8 cellular contexts compared by ENCODE assay signal in the genomic region with DNA sequence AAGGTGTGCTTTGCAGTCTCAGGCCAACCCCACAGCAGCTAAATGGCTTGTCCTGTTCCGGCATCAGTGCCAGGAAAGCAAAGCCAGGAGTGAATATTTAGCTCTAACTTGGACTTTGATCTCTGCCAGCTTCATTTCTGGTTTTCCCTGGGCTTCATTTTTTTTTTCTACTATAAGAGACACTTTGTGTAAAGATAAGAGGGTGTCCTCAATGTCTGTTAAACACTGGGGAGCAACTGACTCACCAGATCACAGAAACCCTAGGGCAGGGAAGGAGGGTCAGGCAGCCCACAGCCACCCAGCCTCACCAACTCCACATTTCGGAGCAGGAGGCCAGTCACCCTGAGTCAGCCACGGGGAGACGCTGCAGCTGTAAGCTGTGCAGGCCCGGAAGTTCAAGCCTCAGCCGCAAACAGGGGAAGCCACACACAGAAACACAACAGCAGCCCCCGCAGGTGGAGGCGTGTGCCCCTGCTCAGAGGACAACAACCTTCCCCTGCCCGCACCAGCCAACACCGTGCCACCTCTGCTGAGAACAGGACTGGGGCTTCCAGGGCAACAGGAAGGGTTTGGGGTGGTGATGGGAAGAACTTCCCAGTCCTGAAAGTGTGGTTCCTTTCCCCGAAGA. TPM values are rescaled to one million over a fixed set of nuclear protein-coding genes. Genes with fewer than 3 reads are reported as not detected.
DNase-seq lines count a peak whose midpoint lies in the region; ATAC-seq and TF ChIP-seq lines count a peak whose summit lies in the region.

No MANE protein-coding gene starts in this region.

- H3K4me1 ChIP-seq in Panc1 (ENCODE audit: control insufficient read depth, insufficient read depth, low read length) (peaks cover 63% of the 10 kb centered on the region), gastroesophageal sphincter (peaks cover 8 to 95% (median 51%) of the 10 kb centered on the region in 3 donors), trophoblast cell (ENCODE audit: control insufficient read depth in 1 of 2, insufficient read depth in 2 of 2, low read length in 2 of 2) (peaks cover 33 to 44% of the 10 kb centered on the region in 2 experiments), upper lobe of left lung (peaks cover 70 to 84% (median 76%) of the 10 kb centered on the region in 4 donors)

- TF ChIP-seq CTCF in Panc1 (IDR thresholded peaks at IDR 0.05) (no peak), gastroesophageal sphincter (IDR thresholded peaks at IDR 0.05) (peak in 3 of 4 experiments; percentile 47 to 77 (median 48)), upper lobe of left lung (IDR thresholded peaks at IDR 0.05) (peak; percentile 21 to 75 (median 60))

- peak overlapping the region; percentile 93 for H3K18ac ChIP-seq in trophoblast cell (ENCODE audit: low read length)

- peak overlapping the region; percentile 61 for H2BK12ac ChIP-seq in trophoblast cell (ENCODE audit: low read length)

- no TSS peak for BruUV-seq in Panc1 (replicated peaks; lab: Mats Ljungman, UMichigan)

- peak overlapping the region; percentile 95 for H2AK5ac ChIP-seq in trophoblast cell (ENCODE audit: low read length)

- DNase-seq in DMS79 treated with DMSO at 0.1 percent for 48 hours (lab: John Stamatoyannopoulos, UW) (peak; percentile 38), DMS79 (lab: John Stamatoyannopoulos, UW) (no peak), Panc1 (ENCODE audit: low read depth, low spot score) (no peak), trophoblast cell (peak; percentile 73 to 79), upper lobe of left lung (peak; percentile 80 to 95)
- DNase-seq in activated T-helper 9 cell treated with anti-CD3 and anti-CD28 coated beads, Interleukin-2, amount 50 U/mL, for 16 hours (ENCODE audit: low read depth): peak; percentile 79

- H3K9ac ChIP-seq in trophoblast cell (ENCODE audit: low read length): no peak overlapping the region

- H4K8ac ChIP-seq in trophoblast cell (ENCODE audit: low read depth, low read length): peak overlapping the region; percentile 85

- intact Hi-C loops in Panc1 (cut with micrococcal nuclease; ENCODE audit: unreplicated experiment): loop anchor here (5.0 kb wide), 1 partner anchor 37 kb away; no protein-coding TSS in a partner anchor

- peak overlapping the region; percentile 81 for H3K4ac ChIP-seq in trophoblast cell (ENCODE audit: low read depth, low read length)

- H3K14ac ChIP-seq in trophoblast cell (ENCODE audit: low read length): peak overlapping the region; percentile 96

- 0% methylated on average over 1 of the region's 11 CpGs for WGBS in gastroesophageal sphincter (ENCODE audit: low coverage in 1 of 2), 2 donors
- WGBS in trophoblast cell (ENCODE audit: extremely low coverage, insufficient coverage, insufficient read length): no CpG with 5 or more reads among the region's 11 CpGs
- WGBS in upper lobe of left lung, 2 donors: 0 to 1% methylated on average over 10 to 11 of the region's 11 CpGs

- TF ChIP-seq EP300 in gastroesophageal sphincter (IDR thresholded peaks at IDR 0.05) (no peak), upper lobe of left lung (IDR thresholded peaks at IDR 0.05) (no peak)

- peak overlapping the region; percentile 99 for H3K27ac ChIP-seq in Panc1 (ENCODE audit: low read length)
- H3K27ac ChIP-seq in gastroesophageal sphincter: peak overlapping the region; percentile 95 to 98 (median 97)
- H3K27ac ChIP-seq in trophoblast cell (ENCODE audit: low read depth, low read length): peak overlapping the region; percentile 93
- peak overlapping the region; percentile 94 to 100 (median 98) for H3K27ac ChIP-seq in upper lobe of left lung

- peak overlapping the region; percentile 89 for H2BK120ac ChIP-seq in trophoblast cell (ENCODE audit: insufficient read depth, low read length, poor library complexity)

- H3K4me2 ChIP-seq in trophoblast cell (ENCODE audit: low read length): peak overlapping the region; percentile 58

- TF ChIP-seq POLR2A in gastroesophageal sphincter (IDR thresholded peaks at IDR 0.05): peak in 1 of 2 donors; percentile 16
- TF ChIP-seq POLR2A in upper lobe of left lung (IDR thresholded peaks at IDR 0.05): peak in 2 of 4 donors; percentile 31 to 45

- in situ Hi-C loops in Panc1 (cut with HindIII; ENCODE audit: low pct_unique_long_range_greater_than_20kb, low sequenced_read_pairs): no loop called here

- no peaks in the 10 kb centered on the region for H3K9me3 ChIP-seq in Panc1 (ENCODE audit: control insufficient read depth, insufficient read depth, low read depth, low read length)
- H3K9me3 ChIP-seq in gastroesophageal sphincter: no peaks in the 10 kb centered on the region
- H3K9me3 ChIP-seq in trophoblast cell (ENCODE audit: insufficient read depth, low read depth, low read length): no peaks in the 10 kb centered on the region
- no peaks in the 10 kb centered on the region for H3K9me3 ChIP-seq in upper lobe of left lung

- peak overlapping the region; percentile 36 for H4K12ac ChIP-seq in trophoblast cell (ENCODE audit: low read depth, low read length)

- H3K23ac ChIP-seq in trophoblast cell (ENCODE audit: low read length): no peak overlapping the region

- POLR2A ChIA-PET in Panc1 (lab: Charles Lee): interaction anchor here (0.9 kb wide), 2 partner anchors 39 to 85 kb away, joined by 3 to 4 read pairs; no protein-coding TSS in a partner anchor

- ATAC-seq in HG02870 (IDR thresholded peaks at IDR 0.05; ENCODE audit: unreplicated experiment) (peak; percentile 37), Panc1 (peak; percentile 12; the same call in 1 of the 2 replicates), gastroesophageal sphincter (peak; percentile 46), upper lobe of left lung (ENCODE audit: low FRiP score in 2 of 2) (peak; percentile 70 to 71)

- CTCF ChIA-PET in Panc1 (lab: Charles Lee): interaction anchor here (0.7 to 1.3 kb wide), 2 partner anchors 10 to 196 kb away, joined by 5 read pairs; no protein-coding TSS in a partner anchor

- H3K27me3 ChIP-seq in Panc1 (ENCODE audit: control insufficient read depth, insufficient read depth, low read length): no peaks in the 10 kb centered on the region
- H3K27me3 ChIP-seq in gastroesophageal sphincter: no peaks in the 10 kb centered on the region
- H3K27me3 ChIP-seq in trophoblast cell (ENCODE audit: insufficient read depth, low read length): no peaks in the 10 kb centered on the region
- no peaks in the 10 kb centered on the region for H3K27me3 ChIP-seq in upper lobe of left lung

- peak overlapping the region; percentile 97 for H4K91ac ChIP-seq in trophoblast cell (ENCODE audit: low read depth, low read length)

- H2AFZ ChIP-seq in trophoblast cell (ENCODE audit: insufficient read depth, low read length, poor library complexity): peak overlapping the region; percentile 42

- peak overlapping the region; percentile 94 for H2BK5ac ChIP-seq in trophoblast cell (ENCODE audit: low read depth, low read length, poor library complexity)

- H3K36me3 ChIP-seq in Panc1 (ENCODE audit: control insufficient read depth, insufficient read depth, low read length): peaks cover 9% of the 10 kb centered on the region
- H3K36me3 ChIP-seq in gastroesophageal sphincter: peaks cover 0 to 42% of the 10 kb centered on the region in 2 donors
- peaks cover 33 to 38% of the 10 kb centered on the region in 2 experiments for H3K36me3 ChIP-seq in trophoblast cell (ENCODE audit: control insufficient read depth in 1 of 2, insufficient read depth in 2 of 2, low read length in 2 of 2)
- peaks cover 21 to 45% (median 37%) of the 10 kb centered on the region in 4 donors for H3K36me3 ChIP-seq in upper lobe of left lung

- H3K4me3 ChIP-seq in Panc1 (ENCODE audit: low read depth in 2 of 2, low read length in 2 of 2): peak overlapping the region; percentile 71 to 94
- peak overlapping the region; percentile 32 to 93 for H3K4me3 ChIP-seq in gastroesophageal sphincter
- H3K4me3 ChIP-seq in trophoblast cell (ENCODE audit: low read depth, low read length): no peak overlapping the region
- peak overlapping the region; percentile 5 to 93 (median 72) for H3K4me3 ChIP-seq in upper lobe of left lung

- peaks cover 24% of the 10 kb centered on the region for H3K79me1 ChIP-seq in trophoblast cell (ENCODE audit: low read length)

- H3K79me2 ChIP-seq in trophoblast cell (ENCODE audit: control insufficient read depth, insufficient read depth, low read length, poor library complexity): peaks cover 28% of the 10 kb centered on the region

RNA-seq across cellular contexts. Expression of a gene that starts 6.3 kb away (rescaled TPM):
- total RNA-seq in Panc1 (2021; ENCODE audit: unreplicated experiment) (108 TPM), gastroesophageal sphincter (100 to 1,000 TPM; 150 to 356 (median 227) TPM), upper lobe of left lung (100 to 1,000 TPM; 140 to 425 (median 202) TPM)
- 115 TPM for polyA plus RNA-seq in Panc1 (2012; ENCODE audit: insufficient read length)
- polyA plus RNA-seq in trophoblast cell (2013): 81.0 and 90.7 TPM in 2 replicates

RNA-seq across cellular contexts. Expression of a gene that starts 25.1 kb away (rescaled TPM):
- total RNA-seq in Panc1 (2021; ENCODE audit: unreplicated experiment) (1.1 TPM), gastroesophageal sphincter (10 to 100 TPM in 1 of 4 donors, 1 to 10 TPM in 1, under 1 TPM in 2; 0.35 to 44.5 (median 1.3) TPM), upper lobe of left lung (1 to 10 TPM in 5 of 6 donors, not detected in 1; 1.1 to 4.8 (median 2.1) TPM)
- 1.8 TPM for polyA plus RNA-seq in Panc1 (2012; ENCODE audit: insufficient read length)
- polyA plus RNA-seq in trophoblast cell (2013): 17.4 and 20.1 TPM in 2 replicates

RNA-seq across cellular contexts. Expression of a gene that starts 39.8 kb away (rescaled TPM):
- 17.1 TPM for total RNA-seq in Panc1 (2021; ENCODE audit: unreplicated experiment)
- 17.2 TPM for polyA plus RNA-seq in Panc1 (2012; ENCODE audit: insufficient read length)
- total RNA-seq in gastroesophageal sphincter: 10 to 100 TPM in 1 of 4 donors, 1 to 10 TPM in 1, under 1 TPM in 1, not detected in 1; 0.62 to 19.9 (median 5.2) TPM
- polyA plus RNA-seq in trophoblast cell (2013): 2.3 and 2.7 TPM in 2 replicates
- 100 to 1,000 TPM; 153 to 594 (median 346) TPM for total RNA-seq in upper lobe of left lung

RNA-seq across cellular contexts. Expression of a gene that starts 48.4 kb away (rescaled TPM):
- 3.1 TPM for total RNA-seq in Panc1 (2021; ENCODE audit: unreplicated experiment)
- 4.6 TPM for polyA plus RNA-seq in Panc1 (2012; ENCODE audit: insufficient read length)
- total RNA-seq in gastroesophageal sphincter: 100 to 1,000 TPM in 3 of 4 donors, 10 to 100 TPM in 1; 86.5 to 139 (median 119) TPM
- 34.3 and 34.8 TPM in 2 replicates for polyA plus RNA-seq in trophoblast cell (2013)
- total RNA-seq in upper lobe of left lung: 100 to 1,000 TPM in 5 of 6 donors, 10 to 100 TPM in 1; 84.9 to 207 (median 150) TPM

Comparison
In these comparisons a context has a peak if more than half of its experiments do, and no peak if none do; other contexts are left out.
1. DNase-seq: peak in DMS79 treated with DMSO at 0.1 percent for 48 hours (single experiment), activated T-helper 9 cell treated with anti-CD3 and anti-CD28 coated beads, Interleukin-2, amount 50 U/mL, for 16 hours (single experiment), trophoblast cell (2 of 2) and upper lobe of left lung (2 of 2); none in DMS79 (single experiment) and Panc1 (single experiment).
2. ATAC-seq: peak in every context shown above with its lines; median percentile 70 in upper lobe of left lung; 46 in gastroesophageal sphincter; 37 in HG02870; 12 in Panc1.
3. Peak in every context shown above with its lines, with median percentiles within 50 percentile points of each other: H3K27ac ChIP-seq.